ENCODE assay signal across 11 cellular contexts in genomic region chr2:26251893-26252292, GRCh38. TPM values are rescaled to one million over a fixed set of nuclear protein-coding genes. Genes with fewer than 3 reads are reported as not detected.
DNase-seq lines count a peak whose midpoint lies in the region; ATAC-seq and TF ChIP-seq lines count a peak whose summit lies in the region.
"Had no signal": no experiment of that assay in that cellular context is flagged by ENCODE, and none has a peak within 500 bp of the region (broad histone marks: within the 10 kb centered on the region; RNA-seq: fewer than 3 reads in every experiment).

No MANE protein-coding gene starts in this region.

- no peak for TF ChIP-seq CTCF in fibroblast of the aortic adventitia (IDR thresholded peaks at IDR 0.05; ENCODE audit: insufficient read depth, low read length)

- no peak overlapping the region for H3K4me3 ChIP-seq in Jurkat, Clone E6-1 (ENCODE audit: low read length)
- no peak overlapping the region for H3K4me3 ChIP-seq in fibroblast of the aortic adventitia (ENCODE audit: low read depth, low read length)
- H3K4me3 ChIP-seq: ascending aorta had no signal

- DNase-seq in Jurkat, Clone E6-1 (ENCODE audit: low read depth, low spot score) = peak; percentile 67
- peak; percentile 95 to 98 for DNase-seq in NCI-H524 (lab: John Stamatoyannopoulos, UW)
- peak; percentile 53 for DNase-seq in fibroblast of the aortic adventitia (ENCODE audit: low read depth)
- DNase-seq in posterior cingulate gyrus = peak in 9 of 10 donors; percentile 5 to 89 (median 36)
- DNase-seq in RKO (ENCODE audit: low spot score) = no peak
- no peak for DNase-seq in NCI-H82 (lab: John Stamatoyannopoulos, UW)
- DNase-seq in activated CD8-positive, alpha-beta memory T cell treated with anti-CD3 and anti-CD28 coated beads, Interleukin-2, amount 50 U/mL, for 48 hours = no peak
- DNase-seq: mammary epithelial cell had no signal

- ATAC-seq in GM19395 (IDR thresholded peaks at IDR 0.05; ENCODE audit: unreplicated experiment) = no peak
- ATAC-seq: sciatic nerve had no signal

- intact Hi-C loops in posterior cingulate gyrus (cut with DNase I) = no loop called here

RNA-seq across cellular contexts. Expression of gene HADHB, which starts 7.2 kb away (rescaled TPM):
- 86.7 TPM for polyA plus RNA-seq in Jurkat, Clone E6-1 (2012; ENCODE audit: insufficient read depth, insufficient read length)
- 102 and 107 TPM in 2 replicates for total RNA-seq in fibroblast of the aortic adventitia (ENCODE audit: low replicate concordance)

RNA-seq across cellular contexts. Expression of gene HADHA, which starts 7.5 kb away (rescaled TPM):
- 138 TPM for polyA plus RNA-seq in Jurkat, Clone E6-1 (2012; ENCODE audit: insufficient read depth, insufficient read length)
- total RNA-seq in fibroblast of the aortic adventitia (ENCODE audit: low replicate concordance) = 135 and 174 TPM in 2 replicates

Comparison
In these comparisons a context has a peak if more than half of its experiments do, and no peak if none do; other contexts are left out.
1. DNase-seq: peak in Jurkat, Clone E6-1 (single experiment), NCI-H524 (2 of 2), fibroblast of the aortic adventitia (single experiment) and posterior cingulate gyrus (9 of 10); none in RKO (single experiment), NCI-H82 (single experiment) and activated CD8-positive, alpha-beta memory T cell treated with anti-CD3 and anti-CD28 coated beads, Interleukin-2, amount 50 U/mL, for 48 hours (single experiment).